ENCODE assay signal across 8 cellular contexts in the genomic region with DNA sequence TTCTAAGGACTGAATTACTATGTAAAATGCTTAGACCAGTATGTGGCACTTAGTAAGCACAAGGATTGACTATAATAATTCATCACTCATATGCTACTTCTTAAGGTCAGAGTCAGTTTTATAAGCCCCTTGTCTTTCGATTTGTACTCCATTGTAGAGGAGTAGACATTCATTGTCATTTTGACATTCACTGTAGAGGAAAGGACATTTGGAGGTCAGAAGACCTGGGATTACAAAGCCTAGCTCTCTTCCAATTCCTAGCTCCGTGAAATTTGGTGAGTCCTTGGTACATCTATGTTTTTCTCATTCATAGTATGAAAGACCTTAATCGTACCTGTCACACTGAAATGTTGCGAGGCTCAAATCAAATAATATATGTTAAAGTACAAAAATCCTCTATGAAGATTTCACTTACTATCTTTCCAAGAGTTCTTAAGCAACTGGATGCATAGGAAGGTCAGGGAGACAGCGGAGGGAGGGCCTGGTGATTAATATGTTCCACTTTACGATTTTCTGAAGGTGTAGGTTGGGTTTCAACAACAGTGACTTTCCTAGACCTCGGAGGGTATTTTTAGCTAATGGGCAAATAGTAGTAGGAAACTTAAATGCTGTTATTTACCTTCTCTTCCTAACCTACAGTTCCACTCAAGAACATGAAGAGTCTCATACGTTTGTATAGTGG. TPM values are rescaled to one million over a fixed set of nuclear protein-coding genes. Genes with fewer than 3 reads are reported as not detected.
DNase-seq lines count a peak whose midpoint lies in the region; ATAC-seq, FAIRE-seq and TF ChIP-seq lines count a peak whose summit lies in the region.

No MANE protein-coding gene starts in this region.

- in situ Hi-C loops in astrocyte of the cerebellum (cut with HindIII; ENCODE audit: low sequenced_read_pairs): loop anchor here (5.0 kb wide), 1 partner anchor 61 kb away; the partner anchor contains the start of genes GVQW3 and THAP12

- ATAC-seq in A549: no peak
- no peak for ATAC-seq in lower lobe of right lung

- CTCF ChIA-PET in A549 (lab: Yijun Ruan, JAX): interaction anchor here (1.0 to 2.7 kb wide), 4 partner anchors 15 to 53 kb away, joined by 3 to 13 read pairs (median 3); no protein-coding TSS in a partner anchor

- intact Hi-C loops in lower lobe of right lung (cut with DNase I) (no loop called here), uterus (cut with DNase I; ENCODE audit: low total_unique reads) (loop anchor here (2.0 kb wide), 1 partner anchor 61 kb away; no protein-coding TSS in a partner anchor)

- H3K36me3 ChIP-seq in H7 (replicated peaks; ENCODE audit: control insufficient read depth, insufficient read depth, low read length) (no peaks in the 10 kb centered on the region; the same call in 1 of the 2 replicates), lower lobe of right lung (peaks cover 15% of the 10 kb centered on the region), uterus (no peaks in the 10 kb centered on the region)

- peak overlapping the region; percentile 87 for H3K4me2 ChIP-seq in A549

- DNase-seq in A549 (ENCODE audit: low read depth in 1 of 2, low spot score in 1 of 2) (no peak), H7 (no peak), astrocyte of the cerebellum (ENCODE audit: low read depth) (no peak), lower lobe of right lung (no peak), uterus (no peak), DMS153 (lab: John Stamatoyannopoulos, UW) (no peak), GM20000 (ENCODE audit: low spot score) (no peak), cortex of kidney (lab: John Stamatoyannopoulos, UW) (no peak)

- H3K27ac ChIP-seq in A549 (peak overlapping the region; percentile 90 to 91), lower lobe of right lung (peak overlapping the region; percentile 89), uterus (peak overlapping the region; percentile 94)

- no peak for TF ChIP-seq RAD21 in A549 (conservative IDR thresholded peaks at IDR 0.05 in 1 of 2, IDR thresholded peaks at IDR 0.05 in 1 of 2)

- WGBS in A549 (ENCODE audit: missing lambda C conversion rate): 51% methylated on average over 8 of the region's 8 CpGs

- FAIRE-seq in A549 (lab: Jason Lieb, UNC): no peak

- H3K4me3 ChIP-seq in A549 (peak overlapping the region; percentile 95), H7 (ENCODE audit: insufficient read depth, low read depth, low read length) (peak overlapping the region; percentile 95), astrocyte of the cerebellum (ENCODE audit: low read depth, low read length) (peak overlapping the region; percentile 100), lower lobe of right lung (peak overlapping the region; percentile 100), uterus (peak overlapping the region; percentile 94 to 98)

- TF ChIP-seq EP300 in A549 (IDR thresholded peaks at IDR 0.05): no peak

- H3K27me3 ChIP-seq in H7 (ENCODE audit: control insufficient read depth, insufficient read depth, low read length) (no peaks in the 10 kb centered on the region), lower lobe of right lung (ENCODE audit: low read depth) (no peaks in the 10 kb centered on the region), uterus (no peaks in the 10 kb centered on the region)

- POLR2A ChIA-PET in A549 (lab: Yijun Ruan, JAX): interaction anchor here (1.3 kb wide), 1 partner anchor 9 kb away, joined by 3 read pairs; no protein-coding TSS in a partner anchor

- TF ChIP-seq CTCF in A549 (IDR thresholded peaks at IDR 0.05): no peak
- no peak for TF ChIP-seq CTCF in astrocyte of the cerebellum (IDR thresholded peaks at IDR 0.05; ENCODE audit: low read depth, low read length, missing control alignments)
- no peak for TF ChIP-seq CTCF in lower lobe of right lung (IDR thresholded peaks at IDR 0.05)
- no peak for TF ChIP-seq CTCF in uterus (IDR thresholded peaks at IDR 0.05)
- TF ChIP-seq CTCF in GM20000 (IDR thresholded peaks at IDR 0.05; ENCODE audit: extremely low read depth, missing control alignments): no peak

- TF ChIP-seq POLR2A in A549 (IDR thresholded peaks at IDR 0.05; ENCODE audit: low read length): no peak
- no peak for TF ChIP-seq POLR2A in uterus (IDR thresholded peaks at IDR 0.05)

- H3K4me1 ChIP-seq in A549 (peaks cover 12% of the 10 kb centered on the region; the same call in 2 of the 3 replicates), lower lobe of right lung (peaks cover 15% of the 10 kb centered on the region), uterus (peaks cover 0 to 5% of the 10 kb centered on the region in 2 donors)

- H3K9me3 ChIP-seq in A549: no peaks in the 10 kb centered on the region
- no peaks in the 10 kb centered on the region for H3K9me3 ChIP-seq in lower lobe of right lung
- no peaks in the 10 kb centered on the region for H3K9me3 ChIP-seq in uterus

TF ChIP-seq in A549, 52 proteins besides CTCF, POLR2A, EP300 and RAD21:
- TF ChIP-seq RCOR1 (IDR thresholded peaks at IDR 0.05; ENCODE audit: low read depth, low read length) (no peak), ZSCAN20 (CRISPR knock-in tag; IDR thresholded peaks at IDR 0.05) (no peak)

RNA-seq across cellular contexts. Expression of gene EMSY, which starts 1.4 kb away (rescaled TPM):
- polyA plus RNA-seq in A549 (2011; rRNA removed) (23.0 and 23.6 TPM in 2 replicates), A549 (2017; fragmentation: RNase III; extraction: RNeasy Plus Mini Kit Qiagen cat#74134 plus additional on column Dnase treatment) (10.2 to 11.2 TPM (median 11.0 TPM) in 3 replicates)
- 13.9 and 14.9 TPM in 2 replicates for polyA plus RNA-seq in A549 (2012; cell fraction: cytosol; rRNA removed)
- polyA plus RNA-seq in A549 (2012; cell fraction: nucleus; rRNA removed): 24.2 and 29.7 TPM in 2 replicates
- 29.8 and 36.3 TPM in 2 replicates for polyA minus RNA-seq in A549 (2011; rRNA and poly(A)+ RNA removed)
- total RNA-seq in H7 (2014; rRNA removed; shearing (Covaris generic)): 22.1 and 27.3 TPM in 2 replicates
- total RNA-seq in lower lobe of right lung (21.1 TPM), uterus (10 to 100 TPM; 13.2 to 43.4 (median 29.0) TPM)
